In the genomic region with DNA sequence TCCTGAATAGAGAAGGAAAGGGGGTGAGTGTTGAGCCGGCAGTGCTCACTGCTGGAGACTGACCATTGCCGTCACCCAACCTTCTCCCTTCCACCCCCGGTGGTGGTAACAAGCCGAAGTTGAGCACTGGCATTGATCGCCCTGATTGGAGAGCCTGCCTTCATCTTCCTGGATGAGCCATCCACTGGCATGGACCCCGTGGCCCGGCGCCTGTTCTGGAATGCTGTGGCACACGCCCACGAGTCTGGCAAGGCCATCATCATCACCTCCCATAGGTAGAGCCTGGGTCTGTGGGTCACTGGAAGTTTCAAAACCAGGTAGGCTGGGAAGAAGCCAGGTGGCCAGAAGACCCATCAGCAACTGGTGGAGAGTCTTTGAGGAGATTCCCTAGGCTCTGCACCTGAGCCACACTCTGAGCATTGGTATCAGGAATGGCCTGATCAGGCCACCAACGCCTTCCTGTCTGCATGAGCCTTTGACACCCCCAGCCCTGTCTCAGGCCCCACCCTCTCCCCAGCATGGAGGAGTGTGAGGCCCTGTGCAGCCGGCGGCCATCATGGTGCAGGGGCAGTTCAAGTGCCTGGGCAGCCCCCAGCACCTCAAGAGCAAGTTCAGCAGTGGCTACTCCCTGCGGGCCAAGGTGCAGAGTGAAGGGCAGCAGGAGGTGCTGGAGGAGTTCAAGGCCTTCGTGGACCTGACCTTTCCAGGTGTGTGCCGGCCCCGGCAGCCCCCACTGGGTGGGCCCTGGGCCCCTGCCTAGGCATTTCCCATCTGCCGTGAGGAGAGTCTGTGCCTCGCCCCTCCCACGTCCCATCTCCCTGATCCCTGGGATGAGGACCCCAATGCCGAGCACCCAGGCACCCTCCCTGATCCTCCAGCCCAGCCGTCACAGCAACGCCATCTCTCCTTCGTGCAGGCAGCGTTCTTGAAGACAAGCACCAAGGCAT, we compare ENCODE assay signal across 19 cellular contexts. TPM values are rescaled to one million over a fixed set of nuclear protein-coding genes. Genes with fewer than 3 reads are reported as not detected.
DNase-seq lines count a peak whose midpoint lies in the region; ATAC-seq and TF ChIP-seq lines count a peak whose summit lies in the region.
"Had no signal": no experiment of that assay in that cellular context is flagged by ENCODE, and none has a peak within 500 bp of the region (broad histone marks: within the 10 kb centered on the region; RNA-seq: fewer than 3 reads in every experiment).

No MANE protein-coding gene starts in this region.

- H2BK5ac ChIP-seq in trophoblast cell (ENCODE audit: low read depth, low read length, poor library complexity), result no peak overlapping the region

- peaks cover 5% of the 10 kb centered on the region for H3K79me1 ChIP-seq in trophoblast cell (ENCODE audit: low read length)

- H3K9me3 Mint-ChIP-seq in Calu3 (ENCODE audit: low read depth, unreplicated experiment), result no peaks in the 10 kb centered on the region
- H3K9me3 Mint-ChIP-seq: CD8-positive, alpha-beta memory T cell had no signal

- H3K9ac ChIP-seq in trophoblast cell (ENCODE audit: low read length), result no peak overlapping the region

- H3K79me2 ChIP-seq in trophoblast cell (ENCODE audit: control insufficient read depth, insufficient read depth, low read length, poor library complexity), result peaks cover 4% of the 10 kb centered on the region

- H3K14ac ChIP-seq in trophoblast cell (ENCODE audit: low read length), result no peak overlapping the region

- H3K36me3 ChIP-seq in MG63, result no peaks in the 10 kb centered on the region
- no peaks in the 10 kb centered on the region for H3K36me3 ChIP-seq in trophoblast cell (ENCODE audit: control insufficient read depth in 1 of 2, insufficient read depth in 2 of 2, low read length in 2 of 2)
- no peaks in the 10 kb centered on the region for H3K36me3 ChIP-seq in left lung
- H3K36me3 ChIP-seq: BE2C had no signal

- no peak overlapping the region for H3K4me3 ChIP-seq in MG63
- peak overlapping the region; percentile 14 for H3K4me3 ChIP-seq in trophoblast cell (ENCODE audit: low read depth, low read length)
- no peak overlapping the region for H3K4me3 ChIP-seq in left lung
- H3K4me3 ChIP-seq: HAP-1, K562 had no signal

- CTCF ChIA-PET in Calu3 (lab: Charles Lee), result interaction anchor here (0.6 kb wide), 1 partner anchor 109 kb away, joined by 3 read pairs; no protein-coding TSS in a partner anchor

- DNase-seq in Calu3 (no peak), D341Med (ENCODE audit: low spot score) (peak; percentile 5), MG63 (peak; percentile 46), trophoblast cell (no peak), left lung (no peak), MV-4-11 (lab: John Stamatoyannopoulos, UW) (no peak)
- DNase-seq: ACHN; BE2C; CD4-positive, CD25-positive, alpha-beta regulatory T cell; CD8-positive, alpha-beta memory T cell; COR-L47; DMS153; DMS79; GDM1 had no signal

- peaks cover 27% of the 10 kb centered on the region for H3K27me3 Mint-ChIP-seq in Calu3 (ENCODE audit: unreplicated experiment)
- H3K27me3 Mint-ChIP-seq: CD8-positive, alpha-beta memory T cell had no signal

- H3K9me3 ChIP-seq in MG63 (no peaks in the 10 kb centered on the region), trophoblast cell (ENCODE audit: insufficient read depth, low read depth, low read length) (peaks cover 6% of the 10 kb centered on the region), left lung (no peaks in the 10 kb centered on the region)
- H3K9me3 ChIP-seq: BE2C, HAP-1 had no signal

- H3K27me3 ChIP-seq in MG63 (no peaks in the 10 kb centered on the region), trophoblast cell (ENCODE audit: insufficient read depth, low read length) (no peaks in the 10 kb centered on the region), left lung (no peaks in the 10 kb centered on the region)
- H3K27me3 ChIP-seq: BE2C had no signal

- no peak overlapping the region for H3K23ac ChIP-seq in trophoblast cell (ENCODE audit: low read length)

- H3K4me2 ChIP-seq in trophoblast cell (ENCODE audit: low read length), result no peak overlapping the region

- no peak overlapping the region for H2AFZ ChIP-seq in trophoblast cell (ENCODE audit: insufficient read depth, low read length, poor library complexity)

- intact Hi-C loops in Calu3 (cut with micrococcal nuclease; ENCODE audit: unreplicated experiment), result no loop called here
- intact Hi-C loops in left lung (cut with DNase I), result no loop called here

- H3K27ac Mint-ChIP-seq in Calu3 (ENCODE audit: unreplicated experiment), result peak overlapping the region; percentile 3
- H3K27ac Mint-ChIP-seq: CD4-positive, CD25-positive, alpha-beta regulatory T cell had no signal

- TF ChIP-seq CTCF in Calu3 (IDR thresholded peaks at IDR 0.05; ENCODE audit: unreplicated experiment), result no peak
- no peak for TF ChIP-seq CTCF in left lung (IDR thresholded peaks at IDR 0.05)

- no TSS peak for BruUV-seq in Calu3 (replicated peaks; lab: Mats Ljungman, UMichigan)

- peaks cover 16% of the 10 kb centered on the region for H3K4me1 Mint-ChIP-seq in Calu3 (ENCODE audit: low read depth, unreplicated experiment)

- no peak overlapping the region for H2BK12ac ChIP-seq in trophoblast cell (ENCODE audit: low read length)

- H4K8ac ChIP-seq in trophoblast cell (ENCODE audit: low read depth, low read length), result no peak overlapping the region

- peaks cover 19% of the 10 kb centered on the region for H3K36me3 Mint-ChIP-seq in Calu3 (ENCODE audit: insufficient read depth, unreplicated experiment)
- H3K36me3 Mint-ChIP-seq: CD4-positive, CD25-positive, alpha-beta regulatory T cell; CD8-positive, alpha-beta memory T cell had no signal

- no peak overlapping the region for H2AK5ac ChIP-seq in trophoblast cell (ENCODE audit: low read length)

- no peak overlapping the region for H4K12ac ChIP-seq in trophoblast cell (ENCODE audit: low read depth, low read length)

- no peak overlapping the region for H3K4ac ChIP-seq in trophoblast cell (ENCODE audit: low read depth, low read length)

- no CpG with 5 or more reads among the region's 25 CpGs for WGBS in trophoblast cell (ENCODE audit: extremely low coverage, insufficient coverage, insufficient read length)

- ATAC-seq in left lung, result no peak
- ATAC-seq in GM19455 (IDR thresholded peaks at IDR 0.05; ENCODE audit: unreplicated experiment), result no peak
- ATAC-seq: K562 had no signal

- peaks cover 3 to 8% of the 10 kb centered on the region in 2 experiments for H3K4me1 ChIP-seq in trophoblast cell (ENCODE audit: control insufficient read depth in 1 of 2, insufficient read depth in 2 of 2, low read length in 2 of 2)
- H3K4me1 ChIP-seq in left lung, result peaks cover 0 to 10% of the 10 kb centered on the region in 2 donors

- no peak overlapping the region for H3K18ac ChIP-seq in trophoblast cell (ENCODE audit: low read length)

- H2BK120ac ChIP-seq in trophoblast cell (ENCODE audit: insufficient read depth, low read length, poor library complexity), result no peak overlapping the region

- H3K4me3 Mint-ChIP-seq in Calu3 (ENCODE audit: low read depth, unreplicated experiment), result no peak overlapping the region

- no peak overlapping the region for H4K91ac ChIP-seq in trophoblast cell (ENCODE audit: low read depth, low read length)

- H3K27ac ChIP-seq in trophoblast cell (ENCODE audit: low read depth, low read length) (no peak overlapping the region), left lung (no peak overlapping the region)

RNA-seq across cellular contexts. Expression of gene CCNF, which starts 4.9 kb away (rescaled TPM):
- total RNA-seq in Calu3 (2022) (47.9 and 54.5 TPM in 2 replicates), left lung (1 to 10 TPM; 4.7 to 8.0 TPM)
- 33.3 and 35.9 TPM in 2 replicates for total RNA-seq in MG63 (2014; rRNA removed; shearing (Covaris generic); ENCODE audit: low replicate concordance)
- 15.0 and 15.3 TPM in 2 replicates for polyA plus RNA-seq in trophoblast cell (2013)

RNA-seq across cellular contexts. Expression of gene TEDC2, which starts 35.6 kb away (rescaled TPM):
- total RNA-seq in Calu3 (2022) (28.2 and 30.5 TPM in 2 replicates), left lung (1 to 10 TPM; 4.0 to 6.5 TPM)
- 32.3 and 38.6 TPM in 2 replicates for total RNA-seq in MG63 (2014; rRNA removed; shearing (Covaris generic); ENCODE audit: low replicate concordance)
- 9.0 and 9.9 TPM in 2 replicates for polyA plus RNA-seq in trophoblast cell (2013)
- total RNA-seq: CD4-positive, CD25-positive, alpha-beta regulatory T cell had no signal

RNA-seq across cellular contexts. Expression of gene NTN3, which starts 46.8 kb away (rescaled TPM):
- not detected in 2 replicates for total RNA-seq in Calu3 (2022)
- not detected in 2 replicates for total RNA-seq in MG63 (2014; rRNA removed; shearing (Covaris generic); ENCODE audit: low replicate concordance)
- 0.03 and 0.04 TPM in 2 replicates for polyA plus RNA-seq in trophoblast cell (2013)
- total RNA-seq in left lung, result 1 to 10 TPM in 1 of 2 donors, not detected in 1; 1.7 TPM
- total RNA-seq: CD4-positive, CD25-positive, alpha-beta regulatory T cell; CD8-positive, alpha-beta memory T cell; Daoy; HT-29; K562 had no signal
- polyA plus RNA-seq: CD4-positive, CD25-positive, alpha-beta regulatory T cell; CD8-positive, alpha-beta memory T cell; K562 had no signal

RNA-seq across cellular contexts. Expression of gene TBC1D24, which starts 50.6 kb away (rescaled TPM):
- total RNA-seq in Calu3 (2022) (31.3 and 33.3 TPM in 2 replicates), left lung (10 to 100 TPM; 37.1 to 41.4 TPM)
- 12.9 and 14.8 TPM in 2 replicates for total RNA-seq in MG63 (2014; rRNA removed; shearing (Covaris generic); ENCODE audit: low replicate concordance)
- polyA plus RNA-seq in trophoblast cell (2013), result 4.0 TPM in 2 replicates

Comparison
In these comparisons a context has a peak if more than half of its experiments do, and no peak if none do; other contexts are left out.
1. DNase-seq: peak in D341Med (single experiment) and MG63 (single experiment); none in Calu3 (single experiment), trophoblast cell (0 of 2), left lung (0 of 2) and MV-4-11 (single experiment).